In genomic region chr14:104826197-104826857, GRCh38 we compare ENCODE assay signal across 8 cellular contexts. TPM values are rescaled to one million over a fixed set of nuclear protein-coding genes. Genes with fewer than 3 reads are reported as not detected.
DNase-seq lines count a peak whose midpoint lies in the region; ATAC-seq, FAIRE-seq and TF ChIP-seq lines count a peak whose summit lies in the region.

No MANE protein-coding gene starts in this region.

- peak overlapping the region; percentile 25 for H3K4me3 ChIP-seq in NB4 (ENCODE audit: low read depth, low read length)
- peak overlapping the region; percentile 64 for H3K4me3 ChIP-seq in upper lobe of right lung

- 0 out of 2 replicates have a peak, but pooled peaks have one; percentile 18 for TF ChIP-seq POLR2A in H54 (IDR thresholded peaks at IDR 0.05; ENCODE audit: low read depth, low read length)
- TF ChIP-seq POLR2A in NB4 (IDR thresholded peaks at IDR 0.05; ENCODE audit: extremely low read depth, insufficient read length): no peak

- FAIRE-seq in H54 (lab: Jason Lieb, UNC): no peak

- TF ChIP-seq CTCF in NB4 (IDR thresholded peaks at IDR 0.05; ENCODE audit: low read depth, low read length) (peak; percentile 36), upper lobe of right lung (IDR thresholded peaks at IDR 0.05) (peak; percentile 69)

- H3K4me1 ChIP-seq in upper lobe of right lung: peaks cover 16% of the 10 kb centered on the region

- H3K27ac ChIP-seq in upper lobe of right lung: no peak overlapping the region

- H3K27me3 ChIP-seq in upper lobe of right lung: no peaks in the 10 kb centered on the region

- intact Hi-C loops in left cardiac atrium (cut with DNase I): no loop called here
- intact Hi-C loops in posterior vena cava (cut with DNase I): no loop called here
- intact Hi-C loops in upper lobe of right lung (cut with DNase I): no loop called here

- peak; percentile 95 for ATAC-seq in left cardiac atrium
- peak; percentile 96 for ATAC-seq in upper lobe of right lung

- DNase-seq in DMS79 (lab: John Stamatoyannopoulos, UW): peak; percentile 70
- DNase-seq in H54 (ENCODE audit: insufficient read length, low spot score): peak; percentile 95
- peak; percentile 80 for DNase-seq in NB4 (ENCODE audit: low read depth)
- peak; percentile 83 for DNase-seq in SW480 (ENCODE audit: low spot score)
- peak; percentile 86 for DNase-seq in activated naive CD8-positive, alpha-beta T cell treated with anti-CD3 and anti-CD28 coated beads, Interleukin-2, amount 50 U/mL, for 16 hours (ENCODE audit: low read depth, low spot score)
- peak; percentile 90 for DNase-seq in left cardiac atrium
- peak; percentile 97 for DNase-seq in posterior vena cava (ENCODE audit: low spot score)
- DNase-seq in upper lobe of right lung: peak; percentile 96

- no peaks in the 10 kb centered on the region for H3K36me3 ChIP-seq in upper lobe of right lung

- H3K9me3 ChIP-seq in upper lobe of right lung: no peaks in the 10 kb centered on the region

RNA-seq across cellular contexts. Expression of gene ZBTB42, which starts 25.4 kb away (rescaled TPM):
- total RNA-seq in left cardiac atrium (1 to 10 TPM; 5.2 to 8.1 TPM), posterior vena cava (1 to 10 TPM; 3.3 to 3.8 TPM), upper lobe of right lung (12.3 TPM)

RNA-seq across cellular contexts. Expression of gene AKT1, which starts 30.8 kb away (rescaled TPM):
- 100 to 1,000 TPM; 113 to 127 TPM for total RNA-seq in left cardiac atrium
- 100 to 1,000 TPM; 115 to 143 TPM for total RNA-seq in posterior vena cava
- total RNA-seq in upper lobe of right lung: 174 TPM

RNA-seq across cellular contexts. Expression of gene CEP170B, which starts 38.7 kb away (rescaled TPM):
- total RNA-seq in left cardiac atrium (10 to 100 TPM; 12.4 to 17.2 TPM), posterior vena cava (10 to 100 TPM; 26.8 to 47.0 TPM), upper lobe of right lung (30.3 TPM)
